In the genomic region with DNA sequence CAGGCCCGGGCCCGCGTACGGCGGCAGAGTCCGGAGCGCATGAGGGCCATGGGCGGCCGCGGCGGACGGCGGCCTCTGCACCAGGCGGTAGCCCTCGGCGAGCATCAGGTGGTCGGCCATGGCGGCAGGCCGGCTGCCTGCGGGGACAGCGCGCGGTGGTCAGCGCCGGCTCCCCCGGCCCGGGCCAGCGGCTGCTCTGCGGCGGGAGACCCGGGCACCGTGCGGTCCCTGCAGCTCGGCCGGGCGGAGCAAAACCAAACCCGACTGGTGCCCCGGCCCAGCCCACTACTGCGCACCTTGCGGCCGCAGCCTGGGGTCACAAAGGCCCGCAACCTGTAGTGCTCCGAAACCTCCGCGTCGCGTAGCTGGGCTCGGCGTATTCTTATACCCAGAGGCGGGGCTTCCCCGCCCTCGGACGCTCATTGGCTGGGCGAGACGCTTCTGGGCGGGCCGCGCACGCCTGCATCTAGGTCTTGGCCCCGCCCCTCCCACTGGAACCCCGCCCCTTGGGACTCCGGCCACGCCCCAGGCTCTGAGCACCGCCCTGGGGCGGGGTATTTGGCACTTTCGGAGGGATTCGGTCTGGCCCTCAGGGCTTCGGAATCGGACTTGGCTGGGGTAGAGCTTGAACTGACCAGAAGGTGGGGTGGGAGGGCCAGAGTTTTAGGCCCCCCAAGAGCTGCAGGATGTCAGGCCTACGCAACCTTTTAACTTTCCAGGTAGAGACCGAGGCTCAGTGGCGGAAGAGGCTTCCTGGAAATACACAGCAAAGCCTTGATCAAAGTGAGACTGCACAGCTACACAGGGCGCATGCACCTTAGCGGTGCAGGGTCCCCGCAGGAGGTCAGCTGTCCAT, we compare ENCODE assay signal across 8 cellular contexts. TPM values are rescaled to one million over a fixed set of nuclear protein-coding genes. Genes with fewer than 3 reads are reported as not detected.
DNase-seq lines count a peak whose midpoint lies in the region; ATAC-seq and TF ChIP-seq lines count a peak whose summit lies in the region.

A gene with protein sequence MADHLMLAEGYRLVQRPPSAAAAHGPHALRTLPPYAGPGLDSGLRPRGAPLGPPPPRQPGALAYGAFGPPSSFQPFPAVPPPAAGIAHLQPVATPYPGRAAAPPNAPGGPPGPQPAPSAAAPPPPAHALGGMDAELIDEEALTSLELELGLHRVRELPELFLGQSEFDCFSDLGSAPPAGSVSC (minus strand): TSS at position 356 of the 856 bp plus-strand sequence. CDS start 236 bp downstream, at position 120.

- intact Hi-C loops in left lung (cut with DNase I): no loop called here

- no peak; the same call in 1 of the 2 replicates for TF ChIP-seq CTCF in AG10803 (conservative IDR thresholded peaks at IDR 0.05; ENCODE audit: low read length)
- TF ChIP-seq CTCF in left lung (IDR thresholded peaks at IDR 0.05): peak in 1 of 2 donors; percentile 37

- H3K4me3 ChIP-seq in AG10803 (ENCODE audit: low read length) (peak within 1 kb of the TSS; percentile 60), left lung (peak within 1 kb of the TSS; percentile 53 to 57)

- H3K27ac ChIP-seq in left lung: peak within 1 kb of the TSS; percentile 56 to 69

- ATAC-seq in GM19025 (IDR thresholded peaks at IDR 0.05; ENCODE audit: low read depth, unreplicated experiment) (peak; percentile 95), HG03280 (IDR thresholded peaks at IDR 0.05; ENCODE audit: unreplicated experiment) (peak; percentile 97), left lung (peak; percentile 98)

- DNase-seq in AG10803 (ENCODE audit: low read depth): peak; percentile 82
- DNase-seq in NCI-H446 (lab: John Stamatoyannopoulos, UW): peak; percentile 78 to 97
- peak; percentile 97 for DNase-seq in activated CD4-positive, alpha-beta T cell treated with anti-CD3 and anti-CD28 coated beads, Interleukin-2, amount 50 U/mL, for 1 hour
- peak; percentile 97 for DNase-seq in dermis blood vessel endothelial cell
- DNase-seq in left lung: peak; percentile 95 to 99
- DNase-seq in stimulated activated CD4-positive, alpha-beta T cell treated with anti-CD3 and anti-CD28 coated beads, Interleukin-2, amount 100 ng/mL, for 4 hours (ENCODE audit: low read depth): peak; percentile 92

- no peaks in the 10 kb centered on the region for H3K9me3 ChIP-seq in left lung

- peaks cover 4 to 23% of the 10 kb centered on the region in 2 donors for H3K4me1 ChIP-seq in left lung

- no peaks in the 10 kb centered on the region for H3K27me3 ChIP-seq in left lung

- no peaks in the 10 kb centered on the region for H3K36me3 ChIP-seq in left lung

RNA-seq across cellular contexts. Expression of the gene that starts here (rescaled TPM):
- total RNA-seq in dermis blood vessel endothelial cell (3.9 and 8.0 TPM in 2 replicates), left lung (1 to 10 TPM; 6.8 to 6.9 TPM)

Comparison
In these comparisons a context has a peak if more than half of its experiments do, and no peak if none do; other contexts are left out.
1. Peak in every context shown above with its lines: DNase-seq, ATAC-seq, H3K4me3 ChIP-seq and H3K27ac ChIP-seq.